In the genomic region with DNA sequence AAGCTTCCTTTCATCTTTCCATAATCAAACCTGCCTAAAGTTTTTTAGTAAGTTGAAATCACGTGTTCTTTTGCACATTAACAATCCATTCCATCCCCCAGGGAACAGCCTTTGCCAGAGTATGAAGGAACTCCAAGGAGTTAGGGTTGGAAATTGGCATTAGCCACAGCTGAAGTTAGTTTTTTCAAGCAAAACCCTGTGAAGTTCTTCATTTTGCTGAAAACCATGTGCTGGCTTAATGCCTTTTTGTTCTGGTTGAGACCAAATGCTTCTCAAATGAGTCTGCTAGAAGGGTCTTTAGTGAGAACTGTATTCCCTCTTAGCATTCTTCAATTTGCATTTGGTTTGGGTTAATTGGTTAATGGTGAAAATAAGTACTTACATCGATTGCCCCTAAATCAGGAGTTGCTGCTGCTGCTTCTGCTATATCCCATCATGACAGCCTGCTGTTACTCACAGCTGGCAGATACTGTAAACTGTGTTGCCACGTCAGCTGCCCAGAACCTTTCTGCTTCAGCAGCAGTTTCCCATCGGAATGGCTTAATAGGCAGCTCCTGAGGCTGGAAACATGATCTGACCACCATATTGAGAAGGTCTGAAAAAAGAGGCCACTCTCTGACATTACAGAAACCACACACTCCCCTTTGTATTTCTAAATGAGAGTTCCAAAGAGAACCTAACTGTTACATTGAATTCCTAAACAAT, we compare ENCODE assay signal across 8 cellular contexts. TPM values are rescaled to one million over a fixed set of nuclear protein-coding genes. Genes with fewer than 3 reads are reported as not detected.
A peak's percentile ranks its signal among the peaks of the same experiment; 100 is the strongest.
DNase-seq lines count a peak whose midpoint lies in the region; ATAC-seq and TF ChIP-seq lines count a peak whose summit lies in the region.

No MANE protein-coding gene starts in this region.

- no peak overlapping the region for H3K4me3 Mint-ChIP-seq in endothelial cell (ENCODE audit: unreplicated experiment)

- ATAC-seq in GM21360 (IDR thresholded peaks at IDR 0.05; ENCODE audit: unreplicated experiment) (no peak), GM21619 (IDR thresholded peaks at IDR 0.05; ENCODE audit: unreplicated experiment) (no peak)

- H3K4me1 Mint-ChIP-seq in endothelial cell (ENCODE audit: unreplicated experiment), result peaks cover 10% of the 10 kb centered on the region

- no peaks in the 10 kb centered on the region for H3K27me3 Mint-ChIP-seq in endothelial cell (ENCODE audit: unreplicated experiment)

- DNase-seq in COLO829 (ENCODE audit: low spot score), result peak; percentile 71
- peak; percentile 85 for DNase-seq in NCI-H69 (lab: John Stamatoyannopoulos, UW)
- DNase-seq in endothelial cell (ENCODE audit: low spot score), result peak; percentile 14
- DNase-seq in myocyte (ENCODE audit: low read depth), result peak; percentile 95
- no peak for DNase-seq in stimulated activated CD4-positive, alpha-beta T cell treated with anti-CD3 and anti-CD28 coated beads, Interleukin-4, amount 100 ng/mL, for 1 hour
- no peak for DNase-seq in SKM-1 treated with dmso at 0.1 percent for 144 hours (lab: John Stamatoyannopoulos, UW; ENCODE audit: unreplicated experiment)

- peaks cover 3% of the 10 kb centered on the region for H3K9me3 Mint-ChIP-seq in endothelial cell (ENCODE audit: unreplicated experiment)

- no peak for TF ChIP-seq CTCF in endothelial cell (IDR thresholded peaks at IDR 0.05; ENCODE audit: unreplicated experiment)

- H3K36me3 Mint-ChIP-seq in endothelial cell (ENCODE audit: low read depth, unreplicated experiment), result no peaks in the 10 kb centered on the region

- no peak overlapping the region for H3K27ac Mint-ChIP-seq in endothelial cell (ENCODE audit: unreplicated experiment)

RNA-seq across cellular contexts. Expression of gene SEC16B, which starts 14.1 kb away (rescaled TPM):
- total RNA-seq in endothelial cell (ENCODE audit: unreplicated experiment) (0.49 TPM), myocyte (1.8 and 3.3 TPM in 2 replicates)
- 5.5 TPM for polyA plus RNA-seq in myocyte (2012)

Comparison
In these comparisons a context has a peak if more than half of its experiments do, and no peak if none do; other contexts are left out.
1. DNase-seq: peak in COLO829 (single experiment), NCI-H69 (single experiment), endothelial cell (single experiment) and myocyte (single experiment); none in stimulated activated CD4-positive, alpha-beta T cell treated with anti-CD3 and anti-CD28 coated beads, Interleukin-4, amount 100 ng/mL, for 1 hour (single experiment) and SKM-1 treated with dmso at 0.1 percent for 144 hours (single experiment).